In the genomic region with DNA sequence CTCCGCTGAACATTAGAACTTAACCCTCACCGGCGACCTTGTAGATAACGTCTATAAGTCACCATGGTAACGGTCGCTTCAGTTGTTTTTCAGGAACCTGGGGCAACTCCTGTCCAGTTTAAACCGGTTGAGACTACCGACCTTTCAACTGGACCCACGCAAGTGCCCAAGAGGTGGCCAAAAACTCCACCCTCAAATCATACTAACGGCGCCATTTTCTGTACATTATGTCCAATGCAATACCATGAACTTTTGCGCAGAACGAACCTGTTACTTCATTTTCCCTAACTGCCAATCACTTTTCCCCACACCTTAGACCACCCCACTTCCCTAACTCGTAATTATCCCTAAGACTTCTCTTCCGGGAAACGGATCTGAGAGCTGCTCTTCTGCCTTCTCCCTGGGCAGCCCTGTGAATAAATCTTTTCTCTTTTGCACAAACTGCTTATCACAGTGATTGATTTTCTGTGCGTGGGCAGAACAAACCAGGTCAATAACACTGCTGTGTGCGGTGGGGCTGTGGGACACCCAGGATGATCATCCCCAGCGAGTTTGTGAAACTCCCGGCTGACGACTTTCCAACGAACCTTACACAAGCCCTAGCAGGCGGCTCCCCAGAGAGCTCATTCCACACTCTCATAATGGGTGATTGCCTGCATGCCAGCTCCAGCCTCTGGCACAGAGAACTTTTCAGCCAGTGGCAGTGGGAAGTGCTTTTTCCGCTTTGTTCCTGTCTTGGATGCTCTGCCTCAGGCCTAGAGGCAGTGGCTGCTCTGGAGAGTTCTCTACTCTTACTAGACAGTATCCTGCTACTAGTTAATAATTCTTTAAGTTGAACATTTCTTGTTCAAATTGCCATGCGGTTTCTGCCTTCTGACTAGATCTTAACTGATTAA, we compare ENCODE assay signal across 1 cellular context.
TF ChIP-seq lines count a peak whose summit lies in the region.

No MANE protein-coding gene starts in this region.

TF ChIP-seq in K562, 482 proteins besides CTCF, POLR2A, EP300 and RAD21 (continued from another document and continues in another):
- TF ChIP-seq, protein P1, sequence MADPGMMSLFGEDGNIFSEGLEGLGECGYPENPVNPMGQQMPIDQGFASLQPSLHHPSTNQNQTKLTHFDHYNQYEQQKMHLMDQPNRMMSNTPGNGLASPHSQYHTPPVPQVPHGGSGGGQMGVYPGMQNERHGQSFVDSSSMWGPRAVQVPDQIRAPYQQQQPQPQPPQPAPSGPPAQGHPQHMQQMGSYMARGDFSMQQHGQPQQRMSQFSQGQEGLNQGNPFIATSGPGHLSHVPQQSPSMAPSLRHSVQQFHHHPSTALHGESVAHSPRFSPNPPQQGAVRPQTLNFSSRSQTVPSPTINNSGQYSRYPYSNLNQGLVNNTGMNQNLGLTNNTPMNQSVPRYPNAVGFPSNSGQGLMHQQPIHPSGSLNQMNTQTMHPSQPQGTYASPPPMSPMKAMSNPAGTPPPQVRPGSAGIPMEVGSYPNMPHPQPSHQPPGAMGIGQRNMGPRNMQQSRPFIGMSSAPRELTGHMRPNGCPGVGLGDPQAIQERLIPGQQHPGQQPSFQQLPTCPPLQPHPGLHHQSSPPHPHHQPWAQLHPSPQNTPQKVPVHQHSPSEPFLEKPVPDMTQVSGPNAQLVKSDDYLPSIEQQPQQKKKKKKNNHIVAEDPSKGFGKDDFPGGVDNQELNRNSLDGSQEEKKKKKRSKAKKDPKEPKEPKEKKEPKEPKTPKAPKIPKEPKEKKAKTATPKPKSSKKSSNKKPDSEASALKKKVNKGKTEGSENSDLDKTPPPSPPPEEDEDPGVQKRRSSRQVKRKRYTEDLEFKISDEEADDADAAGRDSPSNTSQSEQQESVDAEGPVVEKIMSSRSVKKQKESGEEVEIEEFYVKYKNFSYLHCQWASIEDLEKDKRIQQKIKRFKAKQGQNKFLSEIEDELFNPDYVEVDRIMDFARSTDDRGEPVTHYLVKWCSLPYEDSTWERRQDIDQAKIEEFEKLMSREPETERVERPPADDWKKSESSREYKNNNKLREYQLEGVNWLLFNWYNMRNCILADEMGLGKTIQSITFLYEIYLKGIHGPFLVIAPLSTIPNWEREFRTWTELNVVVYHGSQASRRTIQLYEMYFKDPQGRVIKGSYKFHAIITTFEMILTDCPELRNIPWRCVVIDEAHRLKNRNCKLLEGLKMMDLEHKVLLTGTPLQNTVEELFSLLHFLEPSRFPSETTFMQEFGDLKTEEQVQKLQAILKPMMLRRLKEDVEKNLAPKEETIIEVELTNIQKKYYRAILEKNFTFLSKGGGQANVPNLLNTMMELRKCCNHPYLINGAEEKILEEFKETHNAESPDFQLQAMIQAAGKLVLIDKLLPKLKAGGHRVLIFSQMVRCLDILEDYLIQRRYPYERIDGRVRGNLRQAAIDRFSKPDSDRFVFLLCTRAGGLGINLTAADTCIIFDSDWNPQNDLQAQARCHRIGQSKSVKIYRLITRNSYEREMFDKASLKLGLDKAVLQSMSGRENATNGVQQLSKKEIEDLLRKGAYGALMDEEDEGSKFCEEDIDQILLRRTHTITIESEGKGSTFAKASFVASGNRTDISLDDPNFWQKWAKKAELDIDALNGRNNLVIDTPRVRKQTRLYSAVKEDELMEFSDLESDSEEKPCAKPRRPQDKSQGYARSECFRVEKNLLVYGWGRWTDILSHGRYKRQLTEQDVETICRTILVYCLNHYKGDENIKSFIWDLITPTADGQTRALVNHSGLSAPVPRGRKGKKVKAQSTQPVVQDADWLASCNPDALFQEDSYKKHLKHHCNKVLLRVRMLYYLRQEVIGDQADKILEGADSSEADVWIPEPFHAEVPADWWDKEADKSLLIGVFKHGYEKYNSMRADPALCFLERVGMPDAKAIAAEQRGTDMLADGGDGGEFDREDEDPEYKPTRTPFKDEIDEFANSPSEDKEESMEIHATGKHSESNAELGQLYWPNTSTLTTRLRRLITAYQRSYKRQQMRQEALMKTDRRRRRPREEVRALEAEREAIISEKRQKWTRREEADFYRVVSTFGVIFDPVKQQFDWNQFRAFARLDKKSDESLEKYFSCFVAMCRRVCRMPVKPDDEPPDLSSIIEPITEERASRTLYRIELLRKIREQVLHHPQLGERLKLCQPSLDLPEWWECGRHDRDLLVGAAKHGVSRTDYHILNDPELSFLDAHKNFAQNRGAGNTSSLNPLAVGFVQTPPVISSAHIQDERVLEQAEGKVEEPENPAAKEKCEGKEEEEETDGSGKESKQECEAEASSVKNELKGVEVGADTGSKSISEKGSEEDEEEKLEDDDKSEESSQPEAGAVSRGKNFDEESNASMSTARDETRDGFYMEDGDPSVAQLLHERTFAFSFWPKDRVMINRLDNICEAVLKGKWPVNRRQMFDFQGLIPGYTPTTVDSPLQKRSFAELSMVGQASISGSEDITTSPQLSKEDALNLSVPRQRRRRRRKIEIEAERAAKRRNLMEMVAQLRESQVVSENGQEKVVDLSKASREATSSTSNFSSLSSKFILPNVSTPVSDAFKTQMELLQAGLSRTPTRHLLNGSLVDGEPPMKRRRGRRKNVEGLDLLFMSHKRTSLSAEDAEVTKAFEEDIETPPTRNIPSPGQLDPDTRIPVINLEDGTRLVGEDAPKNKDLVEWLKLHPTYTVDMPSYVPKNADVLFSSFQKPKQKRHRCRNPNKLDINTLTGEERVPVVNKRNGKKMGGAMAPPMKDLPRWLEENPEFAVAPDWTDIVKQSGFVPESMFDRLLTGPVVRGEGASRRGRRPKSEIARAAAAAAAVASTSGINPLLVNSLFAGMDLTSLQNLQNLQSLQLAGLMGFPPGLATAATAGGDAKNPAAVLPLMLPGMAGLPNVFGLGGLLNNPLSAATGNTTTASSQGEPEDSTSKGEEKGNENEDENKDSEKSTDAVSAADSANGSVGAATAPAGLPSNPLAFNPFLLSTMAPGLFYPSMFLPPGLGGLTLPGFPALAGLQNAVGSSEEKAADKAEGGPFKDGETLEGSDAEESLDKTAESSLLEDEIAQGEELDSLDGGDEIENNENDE (IDR thresholded peaks at IDR 0.05; ENCODE audit: low read depth, low read length) = no peak
- TF ChIP-seq FOSL1 (tag; conservative IDR thresholded peaks at IDR 0.05) (no peak; the same call in none of the 2 replicates), ZFP36 (IDR thresholded peaks at IDR 0.05; ENCODE audit: low read depth, low read length, partially characterized antibody) (no peak), RNF219 (CRISPR knock-in tag; IDR thresholded peaks at IDR 0.05) (peak; percentile 62; the same call in 1 of the 2 replicates), ZNF395 (CRISPR knock-in tag; IDR thresholded peaks at IDR 0.05) (peak; percentile 98), GATA2 (CRISPR knock-in tag; IDR thresholded peaks at IDR 0.05) (peak; percentile 71), HNRNPK (IDR thresholded peaks at IDR 0.05; ENCODE audit: low read depth, low read length, poor library complexity, severe bottlenecking) (no peak), LARP7 (IDR thresholded peaks at IDR 0.05) (no peak), ARID1B (IDR thresholded peaks at IDR 0.05) (peak; percentile 30), PYGO2 (tag; IDR thresholded peaks at IDR 0.05) (no peak; the same call in 1 of the 2 replicates), DLX4 (CRISPR knock-in tag; IDR thresholded peaks at IDR 0.05) (no peak), FOXJ3 (CRISPR knock-in tag; IDR thresholded peaks at IDR 0.05) (peak; percentile 68; the same call in 1 of the 2 replicates)
- TF ChIP-seq, protein P2, sequence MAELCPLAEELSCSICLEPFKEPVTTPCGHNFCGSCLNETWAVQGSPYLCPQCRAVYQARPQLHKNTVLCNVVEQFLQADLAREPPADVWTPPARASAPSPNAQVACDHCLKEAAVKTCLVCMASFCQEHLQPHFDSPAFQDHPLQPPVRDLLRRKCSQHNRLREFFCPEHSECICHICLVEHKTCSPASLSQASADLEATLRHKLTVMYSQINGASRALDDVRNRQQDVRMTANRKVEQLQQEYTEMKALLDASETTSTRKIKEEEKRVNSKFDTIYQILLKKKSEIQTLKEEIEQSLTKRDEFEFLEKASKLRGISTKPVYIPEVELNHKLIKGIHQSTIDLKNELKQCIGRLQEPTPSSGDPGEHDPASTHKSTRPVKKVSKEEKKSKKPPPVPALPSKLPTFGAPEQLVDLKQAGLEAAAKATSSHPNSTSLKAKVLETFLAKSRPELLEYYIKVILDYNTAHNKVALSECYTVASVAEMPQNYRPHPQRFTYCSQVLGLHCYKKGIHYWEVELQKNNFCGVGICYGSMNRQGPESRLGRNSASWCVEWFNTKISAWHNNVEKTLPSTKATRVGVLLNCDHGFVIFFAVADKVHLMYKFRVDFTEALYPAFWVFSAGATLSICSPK (IDR thresholded peaks at IDR 0.05; ENCODE audit: borderline replicate concordance) = no peak
- TF ChIP-seq, protein P3, sequence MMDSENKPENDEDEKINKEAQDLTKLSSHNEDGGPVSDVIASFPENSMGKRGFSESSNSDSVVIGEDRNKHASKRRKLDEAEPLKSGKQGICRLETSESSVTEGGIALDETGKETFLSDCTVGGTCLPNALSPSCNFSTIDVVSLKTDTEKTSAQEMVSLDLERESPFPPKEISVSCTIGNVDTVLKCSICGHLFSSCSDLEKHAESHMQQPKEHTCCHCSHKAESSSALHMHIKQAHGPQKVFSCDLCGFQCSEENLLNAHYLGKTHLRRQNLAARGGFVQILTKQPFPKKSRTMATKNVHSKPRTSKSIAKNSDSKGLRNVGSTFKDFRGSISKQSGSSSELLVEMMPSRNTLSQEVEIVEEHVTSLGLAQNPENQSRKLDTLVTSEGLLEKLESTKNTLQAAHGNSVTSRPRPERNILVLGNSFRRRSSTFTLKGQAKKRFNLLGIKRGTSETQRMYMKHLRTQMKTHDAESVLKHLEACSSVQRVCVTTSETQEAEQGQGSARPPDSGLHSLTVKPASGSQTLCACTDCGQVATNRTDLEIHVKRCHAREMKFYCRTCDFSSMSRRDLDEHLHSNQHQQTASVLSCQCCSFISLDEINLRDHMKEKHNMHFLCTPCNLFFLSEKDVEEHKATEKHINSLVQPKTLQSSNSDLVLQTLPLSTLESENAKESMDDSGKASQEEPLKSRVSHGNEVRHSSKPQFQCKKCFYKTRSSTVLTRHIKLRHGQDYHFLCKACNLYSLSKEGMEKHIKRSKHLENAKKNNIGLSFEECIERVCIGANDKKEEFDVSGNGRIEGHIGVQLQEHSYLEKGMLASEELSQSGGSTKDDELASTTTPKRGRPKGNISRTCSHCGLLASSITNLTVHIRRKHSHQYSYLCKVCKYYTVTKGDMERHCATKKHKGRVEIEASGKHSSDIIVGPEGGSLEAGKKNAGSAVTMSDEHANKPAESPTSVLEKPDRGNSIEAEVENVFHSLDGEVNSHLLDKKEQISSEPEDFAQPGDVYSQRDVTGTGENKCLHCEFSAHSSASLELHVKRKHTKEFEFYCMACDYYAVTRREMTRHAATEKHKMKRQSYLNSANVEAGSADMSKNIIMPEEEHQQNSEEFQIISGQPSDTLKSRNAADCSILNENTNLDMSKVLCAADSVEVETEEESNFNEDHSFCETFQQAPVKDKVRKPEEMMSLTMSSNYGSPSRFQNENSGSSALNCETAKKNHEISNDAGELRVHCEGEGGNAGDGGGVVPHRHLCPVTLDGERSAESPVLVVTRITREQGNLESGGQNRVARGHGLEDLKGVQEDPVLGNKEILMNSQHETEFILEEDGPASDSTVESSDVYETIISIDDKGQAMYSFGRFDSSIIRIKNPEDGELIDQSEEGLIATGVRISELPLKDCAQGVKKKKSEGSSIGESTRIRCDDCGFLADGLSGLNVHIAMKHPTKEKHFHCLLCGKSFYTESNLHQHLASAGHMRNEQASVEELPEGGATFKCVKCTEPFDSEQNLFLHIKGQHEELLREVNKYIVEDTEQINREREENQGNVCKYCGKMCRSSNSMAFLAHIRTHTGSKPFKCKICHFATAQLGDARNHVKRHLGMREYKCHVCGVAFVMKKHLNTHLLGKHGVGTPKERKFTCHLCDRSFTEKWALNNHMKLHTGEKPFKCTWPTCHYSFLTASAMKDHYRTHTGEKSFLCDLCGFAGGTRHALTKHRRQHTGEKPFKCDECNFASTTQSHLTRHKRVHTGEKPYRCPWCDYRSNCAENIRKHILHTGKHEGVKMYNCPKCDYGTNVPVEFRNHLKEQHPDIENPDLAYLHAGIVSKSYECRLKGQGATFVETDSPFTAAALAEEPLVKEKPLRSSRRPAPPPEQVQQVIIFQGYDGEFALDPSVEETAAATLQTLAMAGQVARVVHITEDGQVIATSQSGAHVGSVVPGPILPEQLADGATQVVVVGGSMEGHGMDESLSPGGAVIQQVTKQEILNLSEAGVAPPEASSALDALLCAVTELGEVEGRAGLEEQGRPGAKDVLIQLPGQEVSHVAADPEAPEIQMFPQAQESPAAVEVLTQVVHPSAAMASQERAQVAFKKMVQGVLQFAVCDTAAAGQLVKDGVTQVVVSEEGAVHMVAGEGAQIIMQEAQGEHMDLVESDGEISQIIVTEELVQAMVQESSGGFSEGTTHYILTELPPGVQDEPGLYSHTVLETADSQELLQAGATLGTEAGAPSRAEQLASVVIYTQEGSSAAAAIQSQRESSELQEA (IDR thresholded peaks at IDR 0.05; ENCODE audit: low read depth) = no peak
